In the genomic region with DNA sequence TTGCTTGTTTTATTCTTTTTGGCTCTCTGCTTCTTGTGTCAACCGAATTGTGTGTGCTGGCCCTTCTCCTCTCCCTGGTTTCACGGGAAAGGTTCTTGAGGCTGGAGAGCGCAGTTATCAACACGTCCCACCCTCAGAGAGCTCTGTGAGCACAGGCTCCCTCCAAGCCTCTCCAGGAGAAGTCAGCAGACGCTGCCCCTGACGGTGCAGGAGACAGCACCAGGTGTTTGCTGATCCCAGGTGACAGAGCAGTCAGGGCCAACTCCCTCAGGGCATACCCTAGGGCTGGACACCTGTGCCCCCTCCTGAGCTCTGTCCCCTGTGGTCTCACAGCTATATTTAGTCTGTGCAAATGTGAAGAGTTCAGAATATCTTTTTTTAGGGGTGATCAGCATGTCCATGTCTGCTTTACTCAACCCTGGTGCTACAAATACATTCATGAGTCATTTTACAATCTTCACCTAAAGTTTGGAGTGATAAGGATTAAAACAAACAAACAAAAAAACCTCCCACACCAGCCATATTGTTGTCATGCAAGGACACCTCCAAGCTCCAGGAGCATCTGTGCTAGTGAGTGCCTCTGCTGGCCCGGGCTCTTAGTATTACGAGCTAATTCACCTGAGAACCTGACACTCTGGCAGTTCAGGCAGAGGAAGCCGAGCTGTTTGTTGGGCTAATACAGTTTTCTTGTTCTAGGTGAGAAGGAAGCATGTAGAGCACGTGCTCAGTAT, we compare ENCODE assay signal across 12 cellular contexts.
"Had no signal": no experiment of that assay in that cellular context is flagged by ENCODE, and none has a peak within 500 bp of the region (broad histone marks: within the 10 kb centered on the region; RNA-seq: fewer than 3 reads in every experiment).

No MANE protein-coding gene starts in this region.

- H3K27ac Mint-ChIP-seq: activated naive CD8-positive, alpha-beta T cell treated with anti-CD3 and anti-CD28 coated beads, Interleukin-2, amount 50 U/mL, for 24 hours; activated T-helper 1 cell treated with anti-CD3 and anti-CD28 coated beads, Interleukin-12 subunit alpha, Interleukin-12 subunit beta, Interleukin-2, Interleukin-4 antibody, amounts not matched to agents 30 ng/mL and 10 ng/mL and 1 ng/mL, durations not matched to agents 14 hours and 24 hours and 36 hours; naive thymus-derived CD4-positive, alpha-beta T cell had no signal

- H3K9me3 Mint-ChIP-seq: activated naive CD8-positive, alpha-beta T cell treated with anti-CD3 and anti-CD28 coated beads, Interleukin-2, amount 50 U/mL, for 24 hours; activated T-helper 1 cell treated with anti-CD3 and anti-CD28 coated beads, Interleukin-12 subunit alpha, Interleukin-12 subunit beta, Interleukin-2, Interleukin-4 antibody, amounts not matched to agents 30 ng/mL and 10 ng/mL and 1 ng/mL, durations not matched to agents 14 hours and 24 hours and 36 hours had no signal

- DNase-seq: activated naive CD4-positive, alpha-beta T cell treated with Interleukin-2 at 50 U/mL for 16 hours; activated naive CD8-positive, alpha-beta T cell treated with anti-CD3 and anti-CD28 coated beads, Interleukin-2, amount 50 U/mL, for 24 hours; dorsolateral prefrontal cortex; mammary epithelial cell; naive thymus-derived CD4-positive, alpha-beta T cell; stimulated activated CD4-positive, alpha-beta T cell treated with anti-CD3 and anti-CD28 coated beads, Interleukin-12 subunit alpha, Interleukin-12 subunit beta, amount 100 ng/mL, for 4 hours; stimulated activated CD4-positive, alpha-beta T cell treated with anti-CD3 and anti-CD28 coated beads, Interleukin-2, amount 100 ng/mL, for 24 hours; stomach; testis; upper lobe of right lung had no signal

- H3K4me3 Mint-ChIP-seq: activated naive CD8-positive, alpha-beta T cell treated with anti-CD3 and anti-CD28 coated beads, Interleukin-2, amount 50 U/mL, for 24 hours; activated T-helper 1 cell treated with anti-CD3 and anti-CD28 coated beads, Interleukin-12 subunit alpha, Interleukin-12 subunit beta, Interleukin-2, Interleukin-4 antibody, amounts not matched to agents 30 ng/mL and 10 ng/mL and 1 ng/mL, durations not matched to agents 14 hours and 24 hours and 36 hours; naive thymus-derived CD4-positive, alpha-beta T cell had no signal

- H3K36me3 Mint-ChIP-seq: naive thymus-derived CD4-positive, alpha-beta T cell had no signal

- H3K27me3 Mint-ChIP-seq: activated naive CD8-positive, alpha-beta T cell treated with anti-CD3 and anti-CD28 coated beads, Interleukin-2, amount 50 U/mL, for 24 hours had no signal

- ATAC-seq: activated naive CD8-positive, alpha-beta T cell treated with anti-CD3 and anti-CD28 coated beads, Interleukin-2, amount 50 U/mL, for 24 hours; left lobe of liver; naive thymus-derived CD4-positive, alpha-beta T cell; upper lobe of right lung had no signal
